18 cellular contexts compared by ENCODE assay signal in the genomic region with DNA sequence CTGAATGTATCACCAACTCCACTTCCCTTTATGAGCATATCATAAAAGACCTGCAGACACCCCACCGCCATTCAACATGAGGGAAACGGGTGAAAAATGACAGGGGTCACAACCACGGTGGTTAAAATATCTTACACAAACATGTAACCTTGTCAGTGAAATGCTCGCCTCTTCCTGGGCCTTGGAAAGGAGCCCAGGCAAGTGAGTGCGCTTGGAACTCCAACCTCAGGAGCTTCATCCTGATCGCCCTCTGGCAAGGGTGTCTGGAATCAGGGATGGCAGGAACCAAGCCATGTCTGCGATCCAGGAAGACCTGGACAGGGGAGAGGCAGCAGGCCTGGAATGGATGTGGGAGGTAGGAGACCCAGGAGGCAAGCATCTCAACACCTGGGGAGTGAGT.
"Had no signal": no experiment of that assay in that cellular context is flagged by ENCODE, and none has a peak within 500 bp of the region (broad histone marks: within the 10 kb centered on the region; RNA-seq: fewer than 3 reads in every experiment).

No MANE protein-coding gene starts in this region.

- H3K4me3 ChIP-seq: SJSA1, SK-N-MC had no signal

- DNase-seq: KBM-7, MM.1S, NCI-H1092 treated with DMSO at 0.1 percent for 48 hours, NCI-H1436, NCI-H1694, NCI-H187 treated with DMSO at 0.1 percent for 48 hours, NCI-H2029 treated with DMSO at 0.1 percent for 48 hours, NCI-H2227 treated with DMSO at 0.1 percent for 48 hours, NCI-H446, NCI-H510A, NCI-H524 treated with DMSO at 0.1 percent for 48 hours, NCI-H69, NCI-H774, Right ventricle myocardium superior, RPMI8226, SIG-M5 had no signal
